In genomic region chrX:53321216-53321942, GRCh38 we compare ENCODE assay signal across 8 cellular contexts. TPM values are rescaled to one million over a fixed set of nuclear protein-coding genes. Genes with fewer than 3 reads are reported as not detected.
A peak's percentile ranks its signal among the peaks of the same experiment; 100 is the strongest.
DNase-seq lines count a peak whose midpoint lies in the region; ATAC-seq and TF ChIP-seq lines count a peak whose summit lies in the region.

No MANE protein-coding gene starts in this region.

- intact Hi-C loops in posterior vena cava (cut with DNase I): no loop called here

- H3K4me3 Mint-ChIP-seq in WTC11 (peak overlapping the region; percentile 76), glutamatergic neuron (ENCODE audit: unreplicated experiment) (peak overlapping the region; percentile 81)

- H3K27me3 ChIP-seq in H7 (ENCODE audit: control insufficient read depth, insufficient read depth, low read length): peaks cover 11% of the 10 kb centered on the region

- H3K36me3 ChIP-seq in H7 (replicated peaks; ENCODE audit: control insufficient read depth, insufficient read depth, low read length): no peaks in the 10 kb centered on the region

- no peak for TF ChIP-seq CTCF in WTC11 (IDR thresholded peaks at IDR 0.05)
- no peak for TF ChIP-seq CTCF in glutamatergic neuron (IDR thresholded peaks at IDR 0.05; ENCODE audit: partially characterized antibody, unreplicated experiment)

- DNase-seq in H7 (peak; percentile 80), WTC11 (ENCODE audit: low spot score) (no peak), glutamatergic neuron (peak; percentile 22), posterior vena cava (ENCODE audit: low spot score) (peak; percentile 68), midbrain (lab: John Stamatoyannopoulos, UW) (no peak), dedifferentiated amniotic fluid mesenchymal stem cell (ENCODE audit: extremely low spot score) (no peak), OCI-M1 (lab: John Stamatoyannopoulos, UW) (no peak)

- H3K9me3 Mint-ChIP-seq in WTC11 (0 out of 2 replicates have a peak, but pooled peaks cover 4% of the 10 kb centered on the region), glutamatergic neuron (ENCODE audit: unreplicated experiment) (no peaks in the 10 kb centered on the region)

- no peaks in the 10 kb centered on the region; the same call in 1 of the 2 replicates for H3K36me3 Mint-ChIP-seq in WTC11
- H3K36me3 Mint-ChIP-seq in glutamatergic neuron (ENCODE audit: unreplicated experiment): no peaks in the 10 kb centered on the region

- peaks cover 15% of the 10 kb centered on the region for H3K27me3 Mint-ChIP-seq in WTC11 (ENCODE audit: low read depth)
- peaks cover 13% of the 10 kb centered on the region for H3K27me3 Mint-ChIP-seq in glutamatergic neuron (ENCODE audit: unreplicated experiment)

- POLR2A ChIA-PET in WTC11 (lab: Charles Lee): interaction anchor here (4.1 kb wide), 1 partner anchor 101 kb away, joined by 15 read pairs; the partner anchor contains the start of genes RIBC1 and SMC1A

- ATAC-seq in WTC11: peak; percentile 8
- ATAC-seq in GM19023 (IDR thresholded peaks at IDR 0.05; ENCODE audit: unreplicated experiment): no peak

- peak overlapping the region; percentile 71 for H3K4me3 ChIP-seq in H7 (ENCODE audit: insufficient read depth, low read depth, low read length)

- peaks cover 58% of the 10 kb centered on the region for H3K4me1 Mint-ChIP-seq in WTC11
- no peaks in the 10 kb centered on the region for H3K4me1 Mint-ChIP-seq in glutamatergic neuron (ENCODE audit: low read depth, unreplicated experiment)

- CTCF ChIA-PET in WTC11 (lab: Charles Lee): interaction anchor here (0.8 to 7.4 kb wide), 4 partner anchors 8 to 124 kb away, joined by 3 to 81 read pairs (median 40); no protein-coding TSS in a partner anchor

- no peak overlapping the region for H3K27ac Mint-ChIP-seq in WTC11
- H3K27ac Mint-ChIP-seq in glutamatergic neuron (ENCODE audit: unreplicated experiment): no peak overlapping the region

TF ChIP-seq in WTC11, 78 proteins besides CTCF, POLR2A, EP300 and RAD21:
- no peak for TF ChIP-seq KAT7 (CRISPR knock-in tag; IDR thresholded peaks at IDR 0.05; ENCODE audit: borderline replicate concordance)
- TF ChIP-seq E2F1 (CRISPR knock-in tag; IDR thresholded peaks at IDR 0.05): no peak

RNA-seq across cellular contexts. Expression of gene IQSEC2, which starts 40.0 kb away (rescaled TPM):
- total RNA-seq in H7 (2014; rRNA removed; shearing (Covaris generic)): 13.4 and 16.9 TPM in 2 replicates
- total RNA-seq in WTC11 (2021) (22.0 to 48.2 TPM (median 23.3 TPM) in 3 replicates), glutamatergic neuron (ENCODE audit: unreplicated experiment) (1.6 TPM), posterior vena cava (1 to 10 TPM; 8.3 to 9.4 TPM)

Comparison
In these comparisons a context has a peak if more than half of its experiments do, and no peak if none do; other contexts are left out.
1. DNase-seq: peak in H7 (single experiment), glutamatergic neuron (single experiment) and posterior vena cava (single experiment); none in WTC11 (single experiment), midbrain (single experiment), dedifferentiated amniotic fluid mesenchymal stem cell (single experiment) and OCI-M1 (single experiment).